Comparison of ENCODE assay signal across 9 cellular contexts in the genomic region with DNA sequence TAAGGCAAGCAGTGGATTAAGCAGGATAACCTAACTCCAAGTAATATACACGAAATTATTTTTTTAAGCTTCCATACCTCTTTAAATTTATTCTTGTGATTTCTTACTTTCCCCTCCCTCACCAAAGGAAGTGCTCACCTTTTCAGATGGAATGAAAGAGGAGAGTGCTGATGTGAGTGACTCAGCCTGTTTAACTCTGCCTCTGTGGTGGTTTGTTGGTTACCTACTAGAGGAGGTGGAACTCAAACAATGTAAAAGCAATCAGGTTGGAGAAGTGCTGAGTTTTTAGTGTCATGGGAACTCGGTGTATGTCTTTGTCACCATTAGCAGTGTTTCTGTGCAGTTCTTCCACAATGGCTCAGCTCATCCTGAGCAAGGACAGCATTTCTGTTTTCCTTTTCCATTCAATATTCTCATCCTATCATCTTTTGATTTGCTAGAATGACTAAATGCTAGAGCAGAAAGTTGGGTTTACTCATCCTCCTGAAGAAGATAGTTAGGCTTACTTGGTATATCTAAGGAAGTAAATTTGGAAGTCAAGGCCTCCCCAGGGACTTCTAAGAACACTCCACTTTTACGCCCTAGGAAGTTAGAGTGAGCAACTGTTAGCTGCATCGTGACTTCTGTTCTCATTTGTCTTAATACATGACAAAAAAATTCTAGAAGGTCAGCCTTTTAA. TPM values are rescaled to one million over a fixed set of nuclear protein-coding genes. Genes with fewer than 3 reads are reported as not detected.
DNase-seq lines count a peak whose midpoint lies in the region; ATAC-seq, FAIRE-seq and TF ChIP-seq lines count a peak whose summit lies in the region.
"Had no signal": no experiment of that assay in that cellular context is flagged by ENCODE, and none has a peak within 500 bp of the region (broad histone marks: within the 10 kb centered on the region; RNA-seq: fewer than 3 reads in every experiment).

No MANE protein-coding gene starts in this region.

- H3K79me2 ChIP-seq in astrocyte (ENCODE audit: insufficient read depth, low read length), result peaks cover 96% of the 10 kb centered on the region

- peak; percentile 35 for DNase-seq in ELF-1 (ENCODE audit: low read depth, low spot score)
- DNase-seq in LHCN-M2 (ENCODE audit: low read depth), result peak; percentile 14
- DNase-seq in astrocyte (ENCODE audit: low read depth), result no peak
- peak in 7 of 9 donors; percentile 28 to 61 (median 48) for DNase-seq in naive thymus-derived CD4-positive, alpha-beta T cell
- no peak for DNase-seq in globus pallidus (ENCODE audit: low spot score)
- no peak for DNase-seq in left lobe of liver (ENCODE audit: low spot score)
- DNase-seq in HuH-7.5 (ENCODE audit: low spot score), result no peak
- DNase-seq: NCI-H187 treated with DMSO at 0.1 percent for 48 hours had no signal

- H3K9ac ChIP-seq in astrocyte (ENCODE audit: low read length), result no peak overlapping the region

- H4K20me1 ChIP-seq in astrocyte (ENCODE audit: insufficient read depth, low read length), result peaks cover 55% of the 10 kb centered on the region

- no peaks in the 10 kb centered on the region for H3K9me3 Mint-ChIP-seq in astrocyte (ENCODE audit: unreplicated experiment)
- H3K9me3 Mint-ChIP-seq in naive thymus-derived CD4-positive, alpha-beta T cell, result no peaks in the 10 kb centered on the region

- H3K36me3 ChIP-seq in astrocyte (ENCODE audit: insufficient read depth, low read length), result no peaks in the 10 kb centered on the region
- peaks cover 0 to 3% (median 0%) of the 10 kb centered on the region in 3 experiments for H3K36me3 ChIP-seq in naive thymus-derived CD4-positive, alpha-beta T cell (ENCODE audit: control insufficient read depth in 2 of 3, insufficient read depth in 3 of 3, low read length in 3 of 3)

- FAIRE-seq in astrocyte (lab: Jason Lieb, UNC), result no peak

- peaks cover 47% of the 10 kb centered on the region for H3K4me1 Mint-ChIP-seq in astrocyte (ENCODE audit: low read depth, unreplicated experiment)
- H3K4me1 Mint-ChIP-seq in naive thymus-derived CD4-positive, alpha-beta T cell, result peaks cover 62 to 93% (median 78%) of the 10 kb centered on the region in 7 donors

- CTCF ChIA-PET in naive thymus-derived CD4-positive, alpha-beta T cell (lab: Charles Lee), result interaction anchor here (0.6 to 0.8 kb wide), 2 partner anchors 17 to 36 kb away, joined by 4 read pairs; no protein-coding TSS in a partner anchor

- no peaks in the 10 kb centered on the region for H3K27me3 Mint-ChIP-seq in astrocyte (ENCODE audit: low read depth, unreplicated experiment)
- H3K27me3 Mint-ChIP-seq in naive thymus-derived CD4-positive, alpha-beta T cell, result no peaks in the 10 kb centered on the region

- H3K27ac Mint-ChIP-seq in astrocyte (ENCODE audit: unreplicated experiment), result peak overlapping the region; percentile 56
- H3K27ac Mint-ChIP-seq in naive thymus-derived CD4-positive, alpha-beta T cell, result peak overlapping the region in 8 of 9 donors; percentile 54 to 94 (median 80)

- H3K36me3 Mint-ChIP-seq in astrocyte (ENCODE audit: low read depth, unreplicated experiment), result no peaks in the 10 kb centered on the region
- H3K36me3 Mint-ChIP-seq in naive thymus-derived CD4-positive, alpha-beta T cell, result peaks cover 0 to 14% (median 4%) of the 10 kb centered on the region in 5 donors

- no peak overlapping the region for H3K4me3 ChIP-seq in astrocyte (ENCODE audit: insufficient read depth, low read depth, low read length)
- peak overlapping the region; percentile 5 for H3K4me3 ChIP-seq in naive thymus-derived CD4-positive, alpha-beta T cell (ENCODE audit: low read length)

- no peak for ATAC-seq in naive thymus-derived CD4-positive, alpha-beta T cell
- ATAC-seq in left lobe of liver (no peak), GM21717 (IDR thresholded peaks at IDR 0.05; ENCODE audit: unreplicated experiment) (no peak)

- peaks cover 16% of the 10 kb centered on the region for H3K4me1 ChIP-seq in astrocyte (ENCODE audit: insufficient read depth, low read length)
- peaks cover 66 to 75% of the 10 kb centered on the region in 2 donors for H3K4me1 ChIP-seq in naive thymus-derived CD4-positive, alpha-beta T cell (ENCODE audit: control insufficient read depth in 2 of 2, insufficient read depth in 2 of 2, low read length in 2 of 2)

- no peaks in the 10 kb centered on the region for H3K27me3 ChIP-seq in astrocyte (ENCODE audit: insufficient read depth, low read length)
- no peaks in the 10 kb centered on the region for H3K27me3 ChIP-seq in naive thymus-derived CD4-positive, alpha-beta T cell (ENCODE audit: control insufficient read depth in 2 of 2, insufficient read depth in 2 of 2, low read length in 2 of 2)

- no peak for TF ChIP-seq CTCF in astrocyte (IDR thresholded peaks at IDR 0.05; ENCODE audit: insufficient read depth, low read depth, low read length)

- no peak overlapping the region for H3K4me2 ChIP-seq in astrocyte (ENCODE audit: low read length)

- no peak overlapping the region for H2AFZ ChIP-seq in astrocyte (ENCODE audit: low read depth, low read length)

- H3K9me3 ChIP-seq in astrocyte (ENCODE audit: insufficient read depth, low read depth, low read length), result no peaks in the 10 kb centered on the region
- H3K9me3 ChIP-seq in naive thymus-derived CD4-positive, alpha-beta T cell (ENCODE audit: control insufficient read depth in 2 of 3, low read length in 3 of 3), result no peaks in the 10 kb centered on the region

- H3K4me3 Mint-ChIP-seq in astrocyte (ENCODE audit: unreplicated experiment), result no peak overlapping the region
- peak overlapping the region in 7 of 10 donors; percentile 63 to 80 (median 68) for H3K4me3 Mint-ChIP-seq in naive thymus-derived CD4-positive, alpha-beta T cell

- POLR2A ChIA-PET in naive thymus-derived CD4-positive, alpha-beta T cell (lab: Charles Lee), result interaction anchor here (0.7 to 1.6 kb wide), 4 partner anchors 65 to 90 kb away, joined by 3 to 6 read pairs (median 4); no protein-coding TSS in a partner anchor

- intact Hi-C loops in naive thymus-derived CD4-positive, alpha-beta T cell (cut with micrococcal nuclease), result no loop called here

- no peak overlapping the region for H3K27ac ChIP-seq in astrocyte (ENCODE audit: low read depth, low read length)
- peak overlapping the region; percentile 88 for H3K27ac ChIP-seq in naive thymus-derived CD4-positive, alpha-beta T cell (ENCODE audit: low read depth, low read length)

RNA-seq across cellular contexts. Expression of gene ADD3, which starts 6.0 kb away (rescaled TPM):
- 66.1 and 148 TPM in 2 replicates for total RNA-seq in LHCN-M2 (2014; rRNA removed)
- 30.4 TPM for polyA plus RNA-seq in LHCN-M2 (2012)
- total RNA-seq in astrocyte, result 127 and 148 TPM in 2 replicates
- total RNA-seq in naive thymus-derived CD4-positive, alpha-beta T cell, result 100 to 1,000 TPM; 281 to 463 (median 342) TPM
- polyA plus RNA-seq in naive thymus-derived CD4-positive, alpha-beta T cell, result 100 to 1,000 TPM; 502 to 535 TPM
- 14.2 TPM for total RNA-seq in left lobe of liver

Comparison
In these comparisons a context has a peak if more than half of its experiments do, and no peak if none do; other contexts are left out.
1. DNase-seq: peak in ELF-1 (single experiment), LHCN-M2 (single experiment) and naive thymus-derived CD4-positive, alpha-beta T cell (7 of 9); none in astrocyte (single experiment), globus pallidus (single experiment), left lobe of liver (single experiment) and HuH-7.5 (single experiment).